Comparison of ENCODE assay signal across 19 cellular contexts in genomic region chr21:43953028-43953427, GRCh38.
"Had no signal": no experiment of that assay in that cellular context is flagged by ENCODE, and none has a peak within 500 bp of the region (broad histone marks: within the 10 kb centered on the region; RNA-seq: fewer than 3 reads in every experiment).

No MANE protein-coding gene starts in this region.

- H3K36me3 Mint-ChIP-seq: natural killer cell had no signal

- H3K27ac ChIP-seq: body of pancreas, coronary artery, suprapubic skin, transverse colon, uterus had no signal

- H3K27me3 Mint-ChIP-seq: activated B cell treated with CpG ODN at 0.5 μM for 24 hours; activated CD4-positive, alpha-beta memory T cell treated with anti-CD3 and anti-CD28 coated beads, Interleukin-2, amount 10 ng/mL, durations not matched to agents 7 days and 5 days; activated T-cell treated with anti-CD3 and anti-CD28 coated beads, Interleukin-2, amount 50 U/mL, for 24 hours; stimulated activated naive CD8-positive, alpha-beta T cell treated with anti-CD3 and anti-CD28 coated beads, Interleukin-15, amount 100 ng/mL, for 72 hours had no signal

- H3K36me3 ChIP-seq: uterus had no signal

- DNase-seq: activated B cell treated with CpG ODN at 0.5 μM for 24 hours; activated CD4-positive, alpha-beta memory T cell treated with anti-CD3 and anti-CD28 coated beads, Interleukin-2, amount 10 ng/mL, durations not matched to agents 7 days and 5 days; activated CD4-positive, alpha-beta T cell treated with anti-CD3 and anti-CD28 coated beads for 48 hours; activated naive CD4-positive, alpha-beta T cell treated with anti-CD3 and anti-CD28 coated beads for 36 hours; activated T-cell treated with anti-CD3 and anti-CD28 coated beads, Interleukin-2, amount 50 U/mL, for 24 hours; body of pancreas; central memory CD4-positive, alpha-beta T cell; erythroblast; foreskin melanocyte; natural killer cell; stimulated activated CD4-positive, alpha-beta T cell treated with anti-CD3 and anti-CD28 coated beads, Interleukin-15, amount 100 ng/mL, for 24 hours; stimulated activated CD4-positive, alpha-beta T cell treated with anti-CD3 and anti-CD28 coated beads, Interleukin-2, amount 100 ng/mL, for 48 hours; stimulated activated naive CD8-positive, alpha-beta T cell treated with anti-CD3 and anti-CD28 coated beads, Interleukin-15, amount 100 ng/mL, for 72 hours; transverse colon; uterus had no signal

- ATAC-seq: body of pancreas; natural killer cell; stimulated activated naive CD8-positive, alpha-beta T cell treated with anti-CD3 and anti-CD28 coated beads, Interleukin-15, amount 100 ng/mL, for 72 hours had no signal

- H3K4me1 ChIP-seq: suprapubic skin, uterus had no signal

- H3K4me3 ChIP-seq: body of pancreas, coronary artery, suprapubic skin, transverse colon, uterus had no signal

- H3K9me3 ChIP-seq: suprapubic skin, transverse colon, uterus had no signal

- H3K4me3 Mint-ChIP-seq: activated B cell treated with CpG ODN at 0.5 μM for 24 hours; activated CD4-positive, alpha-beta memory T cell treated with anti-CD3 and anti-CD28 coated beads, Interleukin-2, amount 10 ng/mL, durations not matched to agents 7 days and 5 days; activated naive CD4-positive, alpha-beta T cell treated with anti-CD3 and anti-CD28 coated beads for 36 hours; activated T-cell treated with anti-CD3 and anti-CD28 coated beads, Interleukin-2, amount 50 U/mL, for 24 hours; natural killer cell; stimulated activated naive CD8-positive, alpha-beta T cell treated with anti-CD3 and anti-CD28 coated beads, Interleukin-15, amount 100 ng/mL, for 72 hours; T-helper 2 cell treated with Interferon-gamma antibody and Interleukin-4, amounts not matched to agents 5 μg/mL and 100 μg/mL, for 36 hours had no signal

- H3K9me3 Mint-ChIP-seq: natural killer cell had no signal

- H3K27ac Mint-ChIP-seq: activated B cell treated with CpG ODN at 0.5 μM for 24 hours; activated CD4-positive, alpha-beta memory T cell treated with anti-CD3 and anti-CD28 coated beads, Interleukin-2, amount 10 ng/mL, durations not matched to agents 7 days and 5 days; activated naive CD4-positive, alpha-beta T cell treated with anti-CD3 and anti-CD28 coated beads for 36 hours; activated T-cell treated with anti-CD3 and anti-CD28 coated beads, Interleukin-2, amount 50 U/mL, for 24 hours; activated T-helper 2 cell treated with anti-CD3 and anti-CD28 coated beads, Interferon-gamma antibody, Interleukin-2, Interleukin-4, amounts not matched to agents 10 μg/mL and 5 μg/mL and 100 μg/mL, durations not matched to agents 14 hours and 24 hours and 36 hours; natural killer cell; stimulated activated naive CD8-positive, alpha-beta T cell treated with anti-CD3 and anti-CD28 coated beads, Interleukin-15, amount 100 ng/mL, for 72 hours; T-helper 2 cell treated with Interferon-gamma antibody and Interleukin-4, amounts not matched to agents 5 μg/mL and 100 μg/mL, for 36 hours had no signal

- H3K27me3 ChIP-seq: body of pancreas, suprapubic skin, transverse colon, uterus had no signal
